17 cellular contexts compared by ENCODE assay signal in genomic region chr20:14643146-14643545, GRCh38.
DNase-seq lines count a peak whose midpoint lies in the region; ATAC-seq lines count a peak whose summit lies in the region.
"Had no signal": no experiment of that assay in that cellular context is flagged by ENCODE, and none has a peak within 500 bp of the region (broad histone marks: within the 10 kb centered on the region; RNA-seq: fewer than 3 reads in every experiment).

No MANE protein-coding gene starts in this region.

- DNase-seq in DMS 273 (lab: John Stamatoyannopoulos, UW; ENCODE audit: unreplicated experiment) (peak; percentile 23), DMS 273 treated with DMSO at 0.1 percent for 48 hours (lab: John Stamatoyannopoulos, UW) (no peak), NCI-H2171 treated with DMSO at 0.1 percent for 48 hours (lab: John Stamatoyannopoulos, UW) (peak; percentile 47), NCI-H2171 (lab: John Stamatoyannopoulos, UW) (no peak), myocyte (ENCODE audit: low read depth) (peak; percentile 73), cerebellar cortex (ENCODE audit: low spot score) (no peak)
- DNase-seq: Caco-2; CD4-positive, CD25-positive, alpha-beta regulatory T cell; CD8-positive, alpha-beta T cell; DMS79; EL; GDM1; H9 had no signal

- ATAC-seq in GM18907 (IDR thresholded peaks at IDR 0.05; ENCODE audit: unreplicated experiment): no peak
- ATAC-seq: CD8-positive, alpha-beta T cell; GM12878; GM23338; HCT116 had no signal

Comparison
In these comparisons a context has a peak if more than half of its experiments do, and no peak if none do; other contexts are left out.
1. DNase-seq: peak in DMS 273 (single experiment), NCI-H2171 treated with DMSO at 0.1 percent for 48 hours (single experiment) and myocyte (single experiment); none in DMS 273 treated with DMSO at 0.1 percent for 48 hours (single experiment), NCI-H2171 (single experiment) and cerebellar cortex (single experiment).